Comparison of ENCODE assay signal across 8 cellular contexts in genomic region chr7:92527300-92528187, GRCh38. TPM values are rescaled to one million over a fixed set of nuclear protein-coding genes. Genes with fewer than 3 reads are reported as not detected.
A peak's percentile ranks its signal among the peaks of the same experiment; 100 is the strongest.
DNase-seq lines count a peak whose midpoint lies in the region; ATAC-seq and TF ChIP-seq lines count a peak whose summit lies in the region.

No MANE protein-coding gene starts in this region.

- ATAC-seq in HG02943 (IDR thresholded peaks at IDR 0.05; ENCODE audit: low read depth, unreplicated experiment) (peak; percentile 30), left lobe of liver (peak; percentile 50)

- H3K4me3 Mint-ChIP-seq in chondrocyte (ENCODE audit: unreplicated experiment) = peak overlapping the region; percentile 91

- peak; percentile 36 for TF ChIP-seq CTCF in chondrocyte (IDR thresholded peaks at IDR 0.05)

- DNase-seq in NCI-H1436 (lab: John Stamatoyannopoulos, UW) (peak; percentile 38), NCI-H1436 treated with DMSO at 0.1 percent for 48 hours (lab: John Stamatoyannopoulos, UW) (no peak), NCI-H2171 treated with DMSO at 0.1 percent for 48 hours (lab: John Stamatoyannopoulos, UW) (peak; percentile 70), chondrocyte (ENCODE audit: low spot score) (no peak), left lobe of liver (ENCODE audit: low spot score) (peak; percentile 53)
- DNase-seq in activated CD4-positive, CD25-positive, alpha-beta regulatory T cell treated with anti-CD3 and anti-CD28 coated beads, Interleukin-2, amount 50 U/mL, for 72 hours = peak; percentile 53
- DNase-seq in stimulated activated CD4-positive, alpha-beta T cell treated with anti-CD3 and anti-CD28 coated beads, Interleukin-2, amount 100 ng/mL, for 48 hours = peak; percentile 41

- peaks cover 4% of the 10 kb centered on the region for H3K36me3 Mint-ChIP-seq in chondrocyte (ENCODE audit: low read depth)

- H3K4me1 Mint-ChIP-seq in chondrocyte (ENCODE audit: low read depth) = peaks cover 23% of the 10 kb centered on the region

- no peaks in the 10 kb centered on the region for H3K9me3 Mint-ChIP-seq in chondrocyte (ENCODE audit: low read depth)

- peak overlapping the region; percentile 98 for H3K27ac Mint-ChIP-seq in chondrocyte (ENCODE audit: unreplicated experiment)

- H3K27me3 Mint-ChIP-seq in chondrocyte (ENCODE audit: low read depth) = no peaks in the 10 kb centered on the region

RNA-seq across cellular contexts. Expression of gene PEX1, which starts 0.8 kb away (rescaled TPM):
- 9.9 to 17.0 TPM (median 11.6 TPM) in 3 replicates for total RNA-seq in chondrocyte
- total RNA-seq in left lobe of liver = 11.0 TPM

RNA-seq across cellular contexts. Expression of gene RBM48, which starts 1.1 kb away (rescaled TPM):
- total RNA-seq in chondrocyte (8.2 to 12.5 TPM (median 9.9 TPM) in 3 replicates), left lobe of liver (4.9 TPM)

RNA-seq across cellular contexts. Expression of gene ERVW-1, which starts 49.8 kb away (rescaled TPM):
- total RNA-seq in chondrocyte = not detected in 3 replicates
- total RNA-seq in left lobe of liver = not detected

Comparison
In these comparisons a context has a peak if more than half of its experiments do, and no peak if none do; other contexts are left out.
1. DNase-seq: peak in NCI-H1436 (single experiment), NCI-H2171 treated with DMSO at 0.1 percent for 48 hours (single experiment), activated CD4-positive, CD25-positive, alpha-beta regulatory T cell treated with anti-CD3 and anti-CD28 coated beads, Interleukin-2, amount 50 U/mL, for 72 hours (single experiment), left lobe of liver (single experiment) and stimulated activated CD4-positive, alpha-beta T cell treated with anti-CD3 and anti-CD28 coated beads, Interleukin-2, amount 100 ng/mL, for 48 hours (2 of 2); none in NCI-H1436 treated with DMSO at 0.1 percent for 48 hours (single experiment) and chondrocyte (single experiment).